ENCODE assay signal across 8 cellular contexts in the genomic region with DNA sequence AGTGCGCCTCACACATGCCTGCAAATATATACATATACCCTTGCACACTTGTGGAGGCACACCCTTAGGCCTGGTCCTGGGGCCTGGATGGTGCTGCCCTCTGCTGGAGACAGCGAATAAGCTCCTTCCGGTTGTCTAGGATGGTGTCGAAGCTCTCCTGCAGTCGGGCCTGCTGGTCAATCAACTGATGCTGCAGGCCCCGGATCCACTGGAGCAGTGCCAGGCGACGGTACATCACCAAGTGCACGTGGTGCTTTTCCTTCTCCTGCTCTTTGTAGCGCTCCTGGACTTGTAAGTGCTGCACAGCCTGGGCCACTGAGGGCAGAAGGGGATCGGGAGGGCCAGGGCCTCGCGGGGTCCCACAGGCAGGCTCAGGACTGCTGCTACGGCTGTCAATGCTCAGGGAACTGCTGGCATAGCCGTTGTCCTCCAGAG. TPM values are rescaled to one million over a fixed set of nuclear protein-coding genes. Genes with fewer than 3 reads are reported as not detected.
DNase-seq lines count a peak whose midpoint lies in the region; ATAC-seq and TF ChIP-seq lines count a peak whose summit lies in the region.

No MANE protein-coding gene starts in this region.

- peaks cover 5% of the 10 kb centered on the region for H3K36me3 Mint-ChIP-seq in central memory CD8-positive, alpha-beta T cell (ENCODE audit: insufficient read depth)

- no peaks in the 10 kb centered on the region for H3K9me3 ChIP-seq in left lung

- H3K27ac ChIP-seq in left lung, result no peak overlapping the region

- peaks cover 0 to 26% of the 10 kb centered on the region in 2 donors for H3K36me3 ChIP-seq in left lung

- DNase-seq in DMS 273 (lab: John Stamatoyannopoulos, UW; ENCODE audit: unreplicated experiment) (peak; percentile 89), HFF-Myc (ENCODE audit: extremely low read depth, low read depth) (peak; percentile 63), NCI-H345 treated with DMSO at 0.1 percent for 48 hours (lab: John Stamatoyannopoulos, UW; ENCODE audit: unreplicated experiment) (peak; percentile 28), left lung (peak; percentile 67 to 89)
- peak; percentile 80 for DNase-seq in activated CD4-positive, CD25-positive, alpha-beta regulatory T cell treated with anti-CD3 and anti-CD28 coated beads, Interleukin-2, amount 50 U/mL, for 72 hours
- peak; percentile 54 to 68 for DNase-seq in central memory CD8-positive, alpha-beta T cell (ENCODE audit: low spot score in 2 of 2)
- peak; percentile 45 to 63 (median 50) for DNase-seq in stimulated activated CD4-positive, alpha-beta T cell treated with anti-CD3 and anti-CD28 coated beads, TNF-alpha, amount 100 ng/mL, for 1 hour (ENCODE audit: low read depth in 3 of 3, low spot score in 1 of 3)

- H3K9me3 Mint-ChIP-seq in central memory CD8-positive, alpha-beta T cell, result no peaks in the 10 kb centered on the region

- H3K27me3 Mint-ChIP-seq in central memory CD8-positive, alpha-beta T cell, result no peaks in the 10 kb centered on the region

- H3K4me3 ChIP-seq in HFF-Myc (replicated peaks; ENCODE audit: low read depth, low read length), result peak overlapping the region; percentile 7; the same call in 1 of the 2 replicates
- no peak overlapping the region for H3K4me3 ChIP-seq in left lung

- TF ChIP-seq CTCF in HFF-Myc (IDR thresholded peaks at IDR 0.05; ENCODE audit: low read depth, low read length, missing control alignments) (peak; percentile 94), left lung (IDR thresholded peaks at IDR 0.05) (peak; percentile 78 to 83)

- intact Hi-C loops in left lung (cut with DNase I), result no loop called here

- H3K27ac Mint-ChIP-seq in central memory CD8-positive, alpha-beta T cell (ENCODE audit: low read depth), result no peak overlapping the region

- no peaks in the 10 kb centered on the region for H3K27me3 ChIP-seq in left lung

- peaks cover 38% of the 10 kb centered on the region for H3K4me1 Mint-ChIP-seq in central memory CD8-positive, alpha-beta T cell

- H3K4me3 Mint-ChIP-seq in central memory CD8-positive, alpha-beta T cell, result peak overlapping the region; percentile 57

- peaks cover 13 to 40% of the 10 kb centered on the region in 2 donors for H3K4me1 ChIP-seq in left lung

- peak; percentile 70 for ATAC-seq in central memory CD8-positive, alpha-beta T cell (replicated peaks; ENCODE audit: extremely low read depth, poor library complexity, severe bottlenecking)
- ATAC-seq in left lung, result peak; percentile 48
- no peak for ATAC-seq in GM19324 (IDR thresholded peaks at IDR 0.05; ENCODE audit: low FRiP score, unreplicated experiment)

RNA-seq across cellular contexts. Expression of a gene that starts 3.1 kb away (rescaled TPM):
- 10 to 100 TPM; 15.3 to 16.1 TPM for total RNA-seq in left lung

RNA-seq across cellular contexts. Expression of a gene that starts 54.2 kb away (rescaled TPM):
- 10 to 100 TPM in 1 of 2 donors, 1 to 10 TPM in 1; 9.1 to 10.6 TPM for total RNA-seq in left lung

Comparison
In these comparisons a context has a peak if more than half of its experiments do, and no peak if none do; other contexts are left out.
1. DNase-seq: peak in every context shown above with its lines; median percentile 89 in DMS 273; 80 in activated CD4-positive, CD25-positive, alpha-beta regulatory T cell treated with anti-CD3 and anti-CD28 coated beads, Interleukin-2, amount 50 U/mL, for 72 hours; 78 in left lung; 63 in HFF-Myc; 61 in central memory CD8-positive, alpha-beta T cell; 50 in stimulated activated CD4-positive, alpha-beta T cell treated with anti-CD3 and anti-CD28 coated beads, TNF-alpha, amount 100 ng/mL, for 1 hour; 28 in NCI-H345 treated with DMSO at 0.1 percent for 48 hours.